Comparison of ENCODE assay signal across 8 cellular contexts in genomic region chr2:156331572-156332451, GRCh38. TPM values are rescaled to one million over a fixed set of nuclear protein-coding genes. Genes with fewer than 3 reads are reported as not detected.
DNase-seq lines count a peak whose midpoint lies in the region; ATAC-seq and TF ChIP-seq lines count a peak whose summit lies in the region.

No MANE protein-coding gene starts in this region.

- peak; percentile 52 for DNase-seq in NCI-H2171 treated with DMSO at 0.1 percent for 48 hours (lab: John Stamatoyannopoulos, UW)
- DNase-seq in NCI-H2171 (lab: John Stamatoyannopoulos, UW) = no peak
- DNase-seq in SKM-1 treated with dmso at 0.1 percent for 144 hours (lab: John Stamatoyannopoulos, UW; ENCODE audit: unreplicated experiment) = peak; percentile 93
- DNase-seq in choroid plexus epithelial cell (ENCODE audit: low read depth) = peak; percentile 83
- DNase-seq in kidney glomerular epithelial cell (lab: John Stamatoyannopoulos, UW) = peak; percentile 44
- peak; percentile 67 for DNase-seq in stimulated activated CD8-positive, alpha-beta memory T cell treated with anti-CD3 and anti-CD28 coated beads, Interleukin-4, amount 100 ng/mL, for 48 hours

- peak overlapping the region; percentile 90 for H3K4me3 ChIP-seq in HUES64 (ENCODE audit: low read length)
- peak overlapping the region; percentile 75 for H3K4me3 ChIP-seq in choroid plexus epithelial cell (ENCODE audit: low read depth, low read length)

- H3K27me3 ChIP-seq in HUES64 (ENCODE audit: insufficient read depth, low read length) = peaks cover 72% of the 10 kb centered on the region

- peak overlapping the region; percentile 46 for H3K9ac ChIP-seq in HUES64 (ENCODE audit: low read depth, low read length)

- H3K36me3 ChIP-seq in HUES64 (ENCODE audit: insufficient read depth, low read length) = no peaks in the 10 kb centered on the region

- H3K27ac ChIP-seq in HUES64 (ENCODE audit: low read depth, low read length) = no peak overlapping the region; the same call in 1 of the 2 replicates

- H3K9me3 ChIP-seq in HUES64 (ENCODE audit: insufficient read depth, low read depth, low read length) = no peaks in the 10 kb centered on the region

- peaks cover 5% of the 10 kb centered on the region; the same call in 1 of the 2 replicates for H3K4me1 ChIP-seq in HUES64 (ENCODE audit: insufficient read depth, low read length)

- WGBS in HUES64 = 4% methylated on average over 26 of the region's 26 CpGs

- no peak for ATAC-seq in HG02981 (IDR thresholded peaks at IDR 0.05; ENCODE audit: unreplicated experiment)

- no peak for TF ChIP-seq CTCF in choroid plexus epithelial cell (conservative IDR thresholded peaks at IDR 0.05; ENCODE audit: low read depth, low read length)

RNA-seq across cellular contexts. Expression of gene NR4A2, which starts 0.7 kb away (rescaled TPM):
- 1.0 TPM for polyA plus RNA-seq in HUES64 (2013, experiment 1 of 2)
- 1.3 TPM for polyA plus RNA-seq in HUES64 (2013, experiment 2 of 2)
